ENCODE assay signal across 11 cellular contexts in genomic region chr1:218380125-218380977, GRCh38. TPM values are rescaled to one million over a fixed set of nuclear protein-coding genes. Genes with fewer than 3 reads are reported as not detected.
DNase-seq lines count a peak whose midpoint lies in the region; ATAC-seq lines count a peak whose summit lies in the region.
"Had no signal": no experiment of that assay in that cellular context is flagged by ENCODE, and none has a peak within 500 bp of the region (broad histone marks: within the 10 kb centered on the region; RNA-seq: fewer than 3 reads in every experiment).

No MANE protein-coding gene starts in this region.

- H3K9me3 Mint-ChIP-seq in natural killer cell treated with Interleukin-12 subunit alpha and Interleukin-12 subunit beta and Interleukin-15 and Interleukin-18, amount 100 ng/mL, for 72 hours: no peaks in the 10 kb centered on the region
- H3K9me3 Mint-ChIP-seq: activated naive CD4-positive, alpha-beta T cell treated with anti-CD3 and anti-CD28 coated beads, Interleukin-2, amount 50 U/mL, for 72 hours; H9; T-helper 1 cell treated with Interleukin-12 subunit alpha and Interleukin-12 subunit beta and Interleukin-4 antibody, amounts not matched to agents 30 μg/mL and 1 μg/mL, for 36 hours had no signal

- in situ Hi-C loops in Caki2 (cut with HindIII; ENCODE audit: low pct_unique_long_range_greater_than_20kb, low sequenced_read_pairs): no loop called here

- ATAC-seq in natural killer cell treated with Interleukin-12 subunit alpha and Interleukin-12 subunit beta and Interleukin-15 and Interleukin-18, amount 100 ng/mL, for 72 hours: no peak
- ATAC-seq: activated naive CD4-positive, alpha-beta T cell treated with anti-CD3 and anti-CD28 coated beads, Interleukin-2, amount 50 U/mL, for 72 hours had no signal

- no peak overlapping the region for H3K27ac Mint-ChIP-seq in natural killer cell treated with Interleukin-12 subunit alpha and Interleukin-12 subunit beta and Interleukin-15 and Interleukin-18, amount 100 ng/mL, for 72 hours
- H3K27ac Mint-ChIP-seq: activated naive CD4-positive, alpha-beta T cell treated with anti-CD3 and anti-CD28 coated beads, Interleukin-2, amount 50 U/mL, for 72 hours; H9; T-helper 1 cell treated with Interleukin-12 subunit alpha and Interleukin-12 subunit beta and Interleukin-4 antibody, amounts not matched to agents 30 μg/mL and 1 μg/mL, for 36 hours had no signal

- H3K36me3 Mint-ChIP-seq in natural killer cell treated with Interleukin-12 subunit alpha and Interleukin-12 subunit beta and Interleukin-15 and Interleukin-18, amount 100 ng/mL, for 72 hours: no peaks in the 10 kb centered on the region
- H3K36me3 Mint-ChIP-seq: activated naive CD4-positive, alpha-beta T cell treated with anti-CD3 and anti-CD28 coated beads, Interleukin-2, amount 50 U/mL, for 72 hours had no signal

- H3K4me1 Mint-ChIP-seq in natural killer cell treated with Interleukin-12 subunit alpha and Interleukin-12 subunit beta and Interleukin-15 and Interleukin-18, amount 100 ng/mL, for 72 hours (ENCODE audit: low read depth in 2 of 2): peaks cover 8 to 9% of the 10 kb centered on the region in 2 donors

- peaks cover 22 to 47% of the 10 kb centered on the region in 2 donors for H3K27me3 Mint-ChIP-seq in natural killer cell treated with Interleukin-12 subunit alpha and Interleukin-12 subunit beta and Interleukin-15 and Interleukin-18, amount 100 ng/mL, for 72 hours

- DNase-seq in Caki2 (ENCODE audit: low read depth): peak; percentile 90
- DNase-seq in NCI-H1105 treated with DMSO at 0.1 percent for 48 hours (lab: John Stamatoyannopoulos, UW): peak; percentile 61
- DNase-seq in dermis blood vessel endothelial cell: peak; percentile 66
- peak; percentile 63 for DNase-seq in mucosa of gallbladder (ENCODE audit: low spot score)
- no peak for DNase-seq in natural killer cell treated with Interleukin-12 subunit alpha and Interleukin-12 subunit beta and Interleukin-15 and Interleukin-18, amount 100 ng/mL, for 72 hours (ENCODE audit: low spot score)
- no peak for DNase-seq in activated CD4-positive, alpha-beta T cell treated with anti-CD3 and anti-CD28 coated beads, Interleukin-2, amount 50 U/mL, for 4 hours
- no peak for DNase-seq in D341Med (ENCODE audit: low spot score)
- DNase-seq in GOT3 (lab: John Stamatoyannopoulos, UW): no peak
- DNase-seq: H9 had no signal

- H3K4me3 Mint-ChIP-seq in natural killer cell treated with Interleukin-12 subunit alpha and Interleukin-12 subunit beta and Interleukin-15 and Interleukin-18, amount 100 ng/mL, for 72 hours: no peak overlapping the region
- H3K4me3 Mint-ChIP-seq: H9; T-helper 1 cell treated with Interleukin-12 subunit alpha and Interleukin-12 subunit beta and Interleukin-4 antibody, amounts not matched to agents 30 μg/mL and 1 μg/mL, for 36 hours had no signal

RNA-seq across cellular contexts. Expression of gene TGFB2, which starts 35.2 kb away (rescaled TPM):
- 17.2 and 21.8 TPM in 2 replicates for total RNA-seq in Caki2 (2014; rRNA removed; shearing (Covaris generic); ENCODE audit: low replicate concordance)
- 36.2 and 38.6 TPM in 2 replicates for total RNA-seq in dermis blood vessel endothelial cell
- 10.3 TPM for total RNA-seq in mucosa of gallbladder
- total RNA-seq in natural killer cell treated with Interleukin-12 subunit alpha and Interleukin-12 subunit beta and Interleukin-15 and Interleukin-18, amount 100 ng/mL, for 72 hours: under 1 TPM in 1 of 2 donors, not detected in 1; 0.11 TPM
- total RNA-seq: H9 had no signal

Comparison
In these comparisons a context has a peak if more than half of its experiments do, and no peak if none do; other contexts are left out.
1. DNase-seq: peak in Caki2 (single experiment), NCI-H1105 treated with DMSO at 0.1 percent for 48 hours (single experiment), dermis blood vessel endothelial cell (single experiment) and mucosa of gallbladder (single experiment); none in natural killer cell treated with Interleukin-12 subunit alpha and Interleukin-12 subunit beta and Interleukin-15 and Interleukin-18, amount 100 ng/mL, for 72 hours (single experiment), activated CD4-positive, alpha-beta T cell treated with anti-CD3 and anti-CD28 coated beads, Interleukin-2, amount 50 U/mL, for 4 hours (0 of 2), D341Med (single experiment) and GOT3 (single experiment).
2. RNA of gene TGFB2, which starts 35.2 kb away (total RNA-seq): 36.2 to 38.6 TPM in dermis blood vessel endothelial cell, 17.2 to 21.8 TPM in Caki2 and 10.3 TPM in mucosa of gallbladder (single experiment); 0.11 TPM in natural killer cell treated with Interleukin-12 subunit alpha and Interleukin-12 subunit beta and Interleukin-15 and Interleukin-18, amount 100 ng/mL, for 72 hours; every median in the first group is over 10 times any median in the second.